13 cellular contexts compared by ENCODE assay signal in genomic region chrX:117936162-117936561, GRCh38.
DNase-seq lines count a peak whose midpoint lies in the region; ATAC-seq and TF ChIP-seq lines count a peak whose summit lies in the region.
"Had no signal": no experiment of that assay in that cellular context is flagged by ENCODE, and none has a peak within 500 bp of the region (broad histone marks: within the 10 kb centered on the region; RNA-seq: fewer than 3 reads in every experiment).

No MANE protein-coding gene starts in this region.

- DNase-seq in DMS 273 (lab: John Stamatoyannopoulos, UW; ENCODE audit: unreplicated experiment) (peak; percentile 5), DMS 273 treated with DMSO at 0.1 percent for 48 hours (lab: John Stamatoyannopoulos, UW) (no peak), fibroblast of gingiva (ENCODE audit: low read depth) (peak; percentile 0), renal cortical epithelial cell (ENCODE audit: low read depth) (peak; percentile 62), cerebellar cortex (ENCODE audit: low spot score) (no peak), NCI-H526 (lab: John Stamatoyannopoulos, UW) (no peak), superior temporal gyrus (ENCODE audit: extremely low spot score) (no peak)
- DNase-seq: Caco-2; CD8-positive, alpha-beta T cell; GM23248 had no signal

- ATAC-seq in SK-N-SH treated with all-trans-retinoic acid at 6 μM for 48 hours: peak; percentile 84
- ATAC-seq: CD8-positive, alpha-beta T cell; GM12878; HCT116 had no signal

TF ChIP-seq in SK-N-SH treated with all-trans-retinoic acid at 6 μM for 48 hours, 23 proteins besides CTCF, POLR2A, EP300 and RAD21:
- TF ChIP-seq ZNF8 (CRISPR knock-in tag; IDR thresholded peaks at IDR 0.05): no peak
- peak; percentile 50 for TF ChIP-seq ISL1 (CRISPR knock-in tag; IDR thresholded peaks at IDR 0.05)

Comparison
In these comparisons a context has a peak if more than half of its experiments do, and no peak if none do; other contexts are left out.
1. DNase-seq: peak in DMS 273 (single experiment), fibroblast of gingiva (single experiment) and renal cortical epithelial cell (single experiment); none in DMS 273 treated with DMSO at 0.1 percent for 48 hours (single experiment), cerebellar cortex (single experiment), NCI-H526 (0 of 2) and superior temporal gyrus (single experiment).